Comparison of ENCODE assay signal across 18 cellular contexts in genomic region chr10:78320990-78321389, GRCh38.
DNase-seq lines count a peak whose midpoint lies in the region; ATAC-seq and TF ChIP-seq lines count a peak whose summit lies in the region.
"Had no signal": no experiment of that assay in that cellular context is flagged by ENCODE, and none has a peak within 500 bp of the region (broad histone marks: within the 10 kb centered on the region; RNA-seq: fewer than 3 reads in every experiment).

No MANE protein-coding gene starts in this region.

- POLR2A ChIA-PET in HEK293 (lab: Yijun Ruan, JAX) = no interaction called here

- H3K4me1 Mint-ChIP-seq in activated naive CD8-positive, alpha-beta T cell (ENCODE audit: low read depth) = peaks cover 18% of the 10 kb centered on the region
- H3K4me1 Mint-ChIP-seq in activated naive CD8-positive, alpha-beta T cell treated with anti-CD3 and anti-CD28 coated beads for 36 hours = peaks cover 3% of the 10 kb centered on the region
- peaks cover 10% of the 10 kb centered on the region for H3K4me1 Mint-ChIP-seq in stimulated activated effector memory CD8-positive, alpha-beta T cell treated with anti-CD3 and anti-CD28 coated beads, Interleukin-12 subunit alpha, Interleukin-12 subunit beta, amount 100 ng/mL, for 72 hours

- ATAC-seq in stimulated activated effector memory CD8-positive, alpha-beta T cell treated with anti-CD3 and anti-CD28 coated beads, Interleukin-12 subunit alpha, Interleukin-12 subunit beta, amount 100 ng/mL, for 72 hours = peak; percentile 22
- ATAC-seq: A549, HepG2 had no signal

- H3K4me3 ChIP-seq in HEK293 (ENCODE audit: low read depth, low read length) (no peak overlapping the region), tibial nerve (no peak overlapping the region)
- H3K4me3 ChIP-seq: A549 had no signal

- no peaks in the 10 kb centered on the region for H3K36me3 ChIP-seq in HEK293 (ENCODE audit: control insufficient read depth in 2 of 2, insufficient read depth in 1 of 2, low read length in 2 of 2)
- H3K36me3 ChIP-seq in tibial nerve = no peaks in the 10 kb centered on the region

- H3K9me3 ChIP-seq in HEK293 (ENCODE audit: control insufficient read depth, insufficient read depth, low read depth, low read length) (no peaks in the 10 kb centered on the region), tibial nerve (peaks cover 0 to 8% (median 3%) of the 10 kb centered on the region in 4 donors)
- H3K9me3 ChIP-seq: A549 had no signal

- H3K4me3 Mint-ChIP-seq in activated naive CD8-positive, alpha-beta T cell = no peak overlapping the region
- H3K4me3 Mint-ChIP-seq in activated naive CD8-positive, alpha-beta T cell treated with anti-CD3 and anti-CD28 coated beads for 36 hours = no peak overlapping the region
- no peak overlapping the region for H3K4me3 Mint-ChIP-seq in stimulated activated effector memory CD8-positive, alpha-beta T cell treated with anti-CD3 and anti-CD28 coated beads, Interleukin-12 subunit alpha, Interleukin-12 subunit beta, amount 100 ng/mL, for 72 hours
- H3K4me3 Mint-ChIP-seq: HFFc6 had no signal

- TF ChIP-seq CTCF in HEK293 (tag by site-specific recombination; IDR thresholded peaks at IDR 0.05) (no peak), tibial nerve (IDR thresholded peaks at IDR 0.05) (no peak)

- H3K4me1 ChIP-seq in HEK293 (ENCODE audit: control insufficient read depth, insufficient read depth, low read length) = no peaks in the 10 kb centered on the region
- peaks cover 0 to 14% (median 9%) of the 10 kb centered on the region in 4 donors for H3K4me1 ChIP-seq in tibial nerve

- TF ChIP-seq EP300 in tibial nerve (IDR thresholded peaks at IDR 0.05) = no peak

- CTCF ChIA-PET in HEK293 (lab: Yijun Ruan, JAX) = no interaction called here

- DNase-seq in activated naive CD8-positive, alpha-beta T cell treated with anti-CD3 and anti-CD28 coated beads for 36 hours = no peak
- peak; percentile 1 for DNase-seq in iPS-NIHi11 (ENCODE audit: low spot score)
- no peak for DNase-seq in stimulated activated effector memory CD8-positive, alpha-beta T cell treated with anti-CD3 and anti-CD28 coated beads, Interleukin-12 subunit alpha, Interleukin-12 subunit beta, amount 100 ng/mL, for 72 hours (ENCODE audit: low spot score in 2 of 2)
- no peak for DNase-seq in tibial nerve (ENCODE audit: low spot score in 2 of 2)
- DNase-seq in islet precursor cell = no peak
- DNase-seq: DMS79, HFFc6, KG1, NCI-H1417 treated with DMSO at 0.1 percent for 48 hours, NCI-H187 treated with DMSO at 0.1 percent for 48 hours, NCI-H226, NCI-H524, NCI-H82, SHP77 treated with DMSO at 0.1 percent for 48 hours had no signal

- no peaks in the 10 kb centered on the region for H3K36me3 Mint-ChIP-seq in activated naive CD8-positive, alpha-beta T cell
- H3K36me3 Mint-ChIP-seq in activated naive CD8-positive, alpha-beta T cell treated with anti-CD3 and anti-CD28 coated beads for 36 hours = no peaks in the 10 kb centered on the region
- H3K36me3 Mint-ChIP-seq in stimulated activated effector memory CD8-positive, alpha-beta T cell treated with anti-CD3 and anti-CD28 coated beads, Interleukin-12 subunit alpha, Interleukin-12 subunit beta, amount 100 ng/mL, for 72 hours = no peaks in the 10 kb centered on the region

- WGBS in tibial nerve, 2 donors = 74 to 76% methylated on average over 2 of the region's 2 CpGs

- no peaks in the 10 kb centered on the region for H3K27me3 ChIP-seq in tibial nerve

- peaks cover 16% of the 10 kb centered on the region for H3K9me3 Mint-ChIP-seq in activated naive CD8-positive, alpha-beta T cell (ENCODE audit: low read depth)
- peaks cover 12% of the 10 kb centered on the region for H3K9me3 Mint-ChIP-seq in activated naive CD8-positive, alpha-beta T cell treated with anti-CD3 and anti-CD28 coated beads for 36 hours
- H3K9me3 Mint-ChIP-seq in stimulated activated effector memory CD8-positive, alpha-beta T cell treated with anti-CD3 and anti-CD28 coated beads, Interleukin-12 subunit alpha, Interleukin-12 subunit beta, amount 100 ng/mL, for 72 hours = peaks cover 3% of the 10 kb centered on the region

- TF ChIP-seq POLR2A in tibial nerve (IDR thresholded peaks at IDR 0.05) = no peak

- H3K27ac ChIP-seq in HEK293 (ENCODE audit: extremely low read depth, low read depth, low read length) (no peak overlapping the region), tibial nerve (no peak overlapping the region)
- H3K27ac ChIP-seq: A549 had no signal

- no peaks in the 10 kb centered on the region for H3K27me3 Mint-ChIP-seq in activated naive CD8-positive, alpha-beta T cell
- H3K27me3 Mint-ChIP-seq in activated naive CD8-positive, alpha-beta T cell treated with anti-CD3 and anti-CD28 coated beads for 36 hours = no peaks in the 10 kb centered on the region

- peak overlapping the region; percentile 76 for H3K27ac Mint-ChIP-seq in activated naive CD8-positive, alpha-beta T cell
- no peak overlapping the region for H3K27ac Mint-ChIP-seq in activated naive CD8-positive, alpha-beta T cell treated with anti-CD3 and anti-CD28 coated beads for 36 hours
- H3K27ac Mint-ChIP-seq in stimulated activated effector memory CD8-positive, alpha-beta T cell treated with anti-CD3 and anti-CD28 coated beads, Interleukin-12 subunit alpha, Interleukin-12 subunit beta, amount 100 ng/mL, for 72 hours = no peak overlapping the region
- H3K27ac Mint-ChIP-seq: HFFc6 had no signal

TF ChIP-seq in HEK293, 187 proteins besides CTCF, POLR2A, EP300 and RAD21:
- TF ChIP-seq ZSCAN30 (tag by site-specific recombination; IDR thresholded peaks at IDR 0.05) (no peak), ZFHX2 (tag by site-specific recombination; conservative IDR thresholded peaks at IDR 0.05) (peak; percentile 30; the same call in 1 of the 2 replicates), ZXDB (tag by site-specific recombination; IDR thresholded peaks at IDR 0.05) (no peak), EGR2 (tag by site-specific recombination; IDR thresholded peaks at IDR 0.05; ENCODE audit: low read depth) (peak; percentile 15; the same call in 1 of the 2 replicates)
